ENCODE assay signal across 33 cellular contexts in the genomic region with DNA sequence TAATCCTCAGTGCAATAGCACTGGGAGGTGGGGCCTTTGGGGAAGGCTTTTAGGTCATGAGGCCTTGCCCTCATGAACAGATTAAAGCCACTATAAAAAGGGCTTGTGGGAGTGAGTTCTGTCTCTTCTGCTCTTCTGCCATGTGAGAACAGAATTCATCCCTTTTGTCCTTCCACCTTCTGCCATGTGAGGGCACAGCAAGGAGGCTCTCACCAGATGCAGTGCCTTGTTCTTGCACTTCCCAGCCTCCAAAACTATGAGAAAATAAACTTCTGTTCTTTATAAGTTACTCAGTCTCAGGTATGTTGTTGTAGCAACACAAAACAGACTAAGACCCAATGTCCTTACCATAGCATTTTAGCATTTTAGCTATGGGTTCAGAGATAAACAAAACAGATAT.
"Had no signal": no experiment of that assay in that cellular context is flagged by ENCODE, and none has a peak within 500 bp of the region (broad histone marks: within the 10 kb centered on the region; RNA-seq: fewer than 3 reads in every experiment).

No MANE protein-coding gene starts in this region.

- H3K4me1 ChIP-seq: adrenal gland, SJCRH30 had no signal

- H3K4me2 ChIP-seq: KMS-11 had no signal

- H3K27me3 ChIP-seq: SJCRH30 had no signal

- H3K9me3 Mint-ChIP-seq: activated CD4-positive, alpha-beta T cell treated with anti-CD3 and anti-CD28 coated beads, Interleukin-2, amount 10 ng/mL, durations not matched to agents 7 days and 5 days; activated naive CD4-positive, alpha-beta T cell treated with anti-CD3 and anti-CD28 coated beads for 36 hours; activated T-helper 2 cell treated with anti-CD3 and anti-CD28 coated beads, Interferon-gamma antibody, Interleukin-2, Interleukin-4, amounts not matched to agents 10 μg/mL and 5 μg/mL and 100 μg/mL, durations not matched to agents 14 hours and 24 hours and 36 hours had no signal

- H3K36me3 ChIP-seq: adrenal gland, SJCRH30 had no signal

- DNase-seq: activated CD4-positive, alpha-beta T cell treated with anti-CD3 and anti-CD28 coated beads for 36 hours; activated CD4-positive, alpha-beta T cell treated with anti-CD3 and anti-CD28 coated beads, Interleukin-2, amount 10 ng/mL, durations not matched to agents 7 days and 5 days; activated CD4-positive, alpha-beta T cell treated with anti-CD3 and anti-CD28 coated beads, Interleukin-2, amount 50 U/mL, for 48 hours; activated CD8-positive, alpha-beta T cell treated with anti-CD3 and anti-CD28 coated beads, Interleukin-2, amount 10 ng/mL, durations not matched to agents 7 days and 5 days; activated gamma-delta T cell; activated naive CD4-positive, alpha-beta T cell treated with anti-CD3 and anti-CD28 coated beads for 36 hours; activated T-cell treated with anti-CD3 and anti-CD28 coated beads, Interleukin-2, amount 50 U/mL, for 24 hours; adrenal gland; caudate nucleus; cerebellar nuclear complex; NCI-H1092 treated with DMSO at 0.1 percent for 48 hours; NCI-H1417; NCI-H146; NCI-H187; NCI-H2029 treated with DMSO at 0.1 percent for 48 hours; NCI-H2107; NCI-H2171 treated with DMSO at 0.1 percent for 48 hours; NCI-H2227 treated with DMSO at 0.1 percent for 48 hours; NCI-H446; NCI-H510A treated with DMSO at 0.1 percent for 48 hours; NCI-H526 treated with DMSO at 0.1 percent for 48 hours; NCI-H774; PC-3; SHP77; SJCRH30; T1000 had no signal

- H3K4me1 Mint-ChIP-seq: activated CD4-positive, alpha-beta T cell treated with anti-CD3 and anti-CD28 coated beads for 36 hours; activated CD4-positive, alpha-beta T cell treated with anti-CD3 and anti-CD28 coated beads, Interleukin-2, amount 10 ng/mL, durations not matched to agents 7 days and 5 days; brain; WTC11 had no signal

- H3K9me3 ChIP-seq: adrenal gland, SJCRH30 had no signal

- H3K27ac Mint-ChIP-seq: activated CD4-positive, alpha-beta T cell treated with anti-CD3 and anti-CD28 coated beads for 36 hours; activated CD4-positive, alpha-beta T cell treated with anti-CD3 and anti-CD28 coated beads, Interleukin-2, amount 10 ng/mL, durations not matched to agents 7 days and 5 days; activated CD8-positive, alpha-beta T cell treated with anti-CD3 and anti-CD28 coated beads, Interleukin-2, amount 10 ng/mL, durations not matched to agents 7 days and 5 days; activated naive CD4-positive, alpha-beta T cell treated with anti-CD3 and anti-CD28 coated beads for 36 hours; activated naive CD4-positive, alpha-beta T cell treated with anti-CD3 and anti-CD28 coated beads, Interleukin-2, amount 50 U/mL, for 72 hours; activated T-cell treated with anti-CD3 and anti-CD28 coated beads, Interleukin-2, amount 50 U/mL, for 24 hours; activated T-helper 2 cell treated with anti-CD3 and anti-CD28 coated beads, Interferon-gamma antibody, Interleukin-2, Interleukin-4, amounts not matched to agents 10 μg/mL and 5 μg/mL and 100 μg/mL, durations not matched to agents 14 hours and 24 hours and 36 hours; brain; WTC11 had no signal

- H3K36me3 Mint-ChIP-seq: brain had no signal

- H3K4me3 Mint-ChIP-seq: activated CD4-positive, alpha-beta T cell treated with anti-CD3 and anti-CD28 coated beads for 36 hours; activated CD4-positive, alpha-beta T cell treated with anti-CD3 and anti-CD28 coated beads, Interleukin-2, amount 10 ng/mL, durations not matched to agents 7 days and 5 days; activated CD8-positive, alpha-beta T cell treated with anti-CD3 and anti-CD28 coated beads, Interleukin-2, amount 10 ng/mL, durations not matched to agents 7 days and 5 days; activated naive CD4-positive, alpha-beta T cell treated with anti-CD3 and anti-CD28 coated beads for 36 hours; activated T-cell treated with anti-CD3 and anti-CD28 coated beads, Interleukin-2, amount 50 U/mL, for 24 hours; brain; WTC11 had no signal

- H3K9ac ChIP-seq: KMS-11 had no signal

- H3K4me3 ChIP-seq: adrenal gland, SJCRH30, SK-N-MC had no signal

- H3K27ac ChIP-seq: adrenal gland, KMS-11, SJCRH30, SK-N-MC had no signal

- ATAC-seq: activated CD4-positive, alpha-beta T cell treated with anti-CD3 and anti-CD28 coated beads for 36 hours; activated CD4-positive, CD25-positive, alpha-beta regulatory T cell treated with anti-CD3 and anti-CD28 coated beads, Interleukin-2, amount 50 U/mL, for 24 hours; activated CD8-positive, alpha-beta T cell treated with anti-CD3 and anti-CD28 coated beads, Interleukin-2, amount 10 ng/mL, durations not matched to agents 7 days and 5 days; activated naive CD4-positive, alpha-beta T cell treated with anti-CD3 and anti-CD28 coated beads, Interleukin-2, amount 50 U/mL, for 72 hours; PC-3; WTC11 had no signal
